ENCODE assay signal across 15 cellular contexts in genomic region chr10:62130948-62131347, GRCh38.
DNase-seq lines count a peak whose midpoint lies in the region; ATAC-seq and TF ChIP-seq lines count a peak whose summit lies in the region.
"Had no signal": no experiment of that assay in that cellular context is flagged by ENCODE, and none has a peak within 500 bp of the region (broad histone marks: within the 10 kb centered on the region; RNA-seq: fewer than 3 reads in every experiment).

No MANE protein-coding gene starts in this region.

- H3K9me3 Mint-ChIP-seq in chondrocyte (ENCODE audit: low read depth): peaks cover 8% of the 10 kb centered on the region

- ATAC-seq in GM18502 (IDR thresholded peaks at IDR 0.05; ENCODE audit: poor library complexity, unreplicated experiment): no peak
- no peak for ATAC-seq in HG03460 (IDR thresholded peaks at IDR 0.05; ENCODE audit: unreplicated experiment)
- ATAC-seq: HCT116; stimulated activated naive CD8-positive, alpha-beta T cell treated with anti-CD3 and anti-CD28 coated beads, Interleukin-15, amount 100 ng/mL, for 72 hours had no signal

- H3K4me3 Mint-ChIP-seq in chondrocyte (ENCODE audit: unreplicated experiment): no peak overlapping the region
- H3K4me3 Mint-ChIP-seq: CD14-positive monocyte; stimulated activated naive CD8-positive, alpha-beta T cell treated with anti-CD3 and anti-CD28 coated beads, Interleukin-15, amount 100 ng/mL, for 72 hours had no signal

- H3K27ac Mint-ChIP-seq in chondrocyte (ENCODE audit: unreplicated experiment): peak overlapping the region; percentile 50
- H3K27ac Mint-ChIP-seq: CD14-positive monocyte; stimulated activated naive CD8-positive, alpha-beta T cell treated with anti-CD3 and anti-CD28 coated beads, Interleukin-15, amount 100 ng/mL, for 72 hours had no signal

- DNase-seq in AG08396 (ENCODE audit: low spot score): peak; percentile 67
- DNase-seq in LHCN-M2 (ENCODE audit: low read depth): peak; percentile 89
- DNase-seq in chondrocyte (ENCODE audit: low spot score): no peak
- DNase-seq in kidney tubule cell (ENCODE audit: low spot score): peak; percentile 40
- no peak for DNase-seq in NCI-H2029 treated with DMSO at 0.1 percent for 48 hours (lab: John Stamatoyannopoulos, UW)
- DNase-seq in T-helper 9 cell: no peak
- DNase-seq: activated gamma-delta T cell; effector memory CD4-positive, alpha-beta T cell; NCI-H524 treated with DMSO at 0.1 percent for 48 hours; stimulated activated CD4-positive, alpha-beta T cell treated with anti-CD3 and anti-CD28 coated beads, Interleukin-4, amount 100 ng/mL, for 24 hours; stimulated activated naive CD8-positive, alpha-beta T cell treated with anti-CD3 and anti-CD28 coated beads, Interleukin-15, amount 100 ng/mL, for 72 hours had no signal

- no peaks in the 10 kb centered on the region for H3K27me3 Mint-ChIP-seq in chondrocyte (ENCODE audit: low read depth)
- H3K27me3 Mint-ChIP-seq: stimulated activated naive CD8-positive, alpha-beta T cell treated with anti-CD3 and anti-CD28 coated beads, Interleukin-15, amount 100 ng/mL, for 72 hours had no signal

- peaks cover 10% of the 10 kb centered on the region for H3K4me1 Mint-ChIP-seq in chondrocyte (ENCODE audit: low read depth)

- TF ChIP-seq CTCF in chondrocyte (IDR thresholded peaks at IDR 0.05): no peak

- no peaks in the 10 kb centered on the region for H3K36me3 Mint-ChIP-seq in chondrocyte (ENCODE audit: low read depth)
- H3K36me3 Mint-ChIP-seq: CD14-positive monocyte had no signal

Comparison
In these comparisons a context has a peak if more than half of its experiments do, and no peak if none do; other contexts are left out.
1. DNase-seq: peak in AG08396 (single experiment), LHCN-M2 (single experiment) and kidney tubule cell (single experiment); none in chondrocyte (single experiment), NCI-H2029 treated with DMSO at 0.1 percent for 48 hours (single experiment) and T-helper 9 cell (single experiment).